10 cellular contexts compared by ENCODE assay signal in the genomic region with DNA sequence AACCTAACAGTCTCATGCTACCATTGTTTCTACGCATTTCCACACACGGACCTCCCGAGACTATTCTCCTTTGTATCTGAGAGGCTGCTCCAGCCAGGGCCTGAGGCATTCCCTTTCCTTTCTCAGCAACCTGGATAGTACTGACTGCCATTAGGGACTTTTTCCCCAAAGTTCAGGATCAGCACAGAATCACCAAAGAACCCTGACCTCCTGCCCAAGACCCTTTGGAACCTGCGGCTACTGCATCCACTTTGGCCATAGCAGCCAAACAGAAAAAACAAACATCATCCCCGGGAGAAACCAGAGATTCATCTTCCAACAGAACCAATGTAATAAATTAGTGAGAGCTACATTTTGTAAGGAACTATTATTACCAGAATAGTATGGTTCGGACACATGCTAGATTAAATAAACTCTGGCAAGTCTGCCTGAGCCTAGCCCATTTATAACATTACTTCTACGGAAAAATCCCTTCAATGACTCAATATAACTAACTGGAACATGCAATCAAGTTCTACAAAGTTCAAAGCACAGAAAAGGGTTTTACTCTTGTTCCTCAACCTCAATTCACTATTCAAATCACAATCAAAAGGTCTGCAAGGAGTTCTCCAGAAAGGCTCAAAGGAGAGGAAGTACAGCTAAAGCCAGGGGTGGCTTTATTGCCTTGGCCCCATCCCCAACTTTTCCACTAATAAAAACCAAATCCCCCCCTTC. TPM values are rescaled to one million over a fixed set of nuclear protein-coding genes. Genes with fewer than 3 reads are reported as not detected.
DNase-seq lines count a peak whose midpoint lies in the region; ATAC-seq and TF ChIP-seq lines count a peak whose summit lies in the region.
"Had no signal": no experiment of that assay in that cellular context is flagged by ENCODE, and none has a peak within 500 bp of the region (broad histone marks: within the 10 kb centered on the region; RNA-seq: fewer than 3 reads in every experiment).

No MANE protein-coding gene starts in this region.

- H4K20me1 ChIP-seq in OCI-LY7 (ENCODE audit: insufficient read depth, low read length) = no peaks in the 10 kb centered on the region

- no peaks in the 10 kb centered on the region for H3K36me3 ChIP-seq in CD4-positive, alpha-beta memory T cell (ENCODE audit: insufficient read depth, low read length)
- H3K36me3 ChIP-seq in OCI-LY7 (ENCODE audit: insufficient read depth, low read length) = peaks cover 15% of the 10 kb centered on the region
- H3K36me3 ChIP-seq in esophagus squamous epithelium = no peaks in the 10 kb centered on the region

- peak overlapping the region; percentile 81 for H3K4me2 ChIP-seq in OCI-LY7 (ENCODE audit: low read length)

- H3K4me3 Mint-ChIP-seq in CD4-positive, alpha-beta memory T cell = peak overlapping the region; percentile 72 to 89 (median 86)

- intact Hi-C loops in CD4-positive, alpha-beta memory T cell (cut with micrococcal nuclease) = loop anchor here (1.0 to 5.0 kb wide), 7 partner anchors 8 to 631 kb away; a partner anchor contains a TSS
- intact Hi-C loops in OCI-LY7 (cut with micrococcal nuclease; ENCODE audit: unreplicated experiment) (loop anchor here (1.0 kb wide), 1 partner anchor 44 kb away; no protein-coding TSS in a partner anchor), esophagus squamous epithelium (cut with DNase I) (no loop called here), sciatic nerve (cut with DNase I) (no loop called here)

- POLR2A ChIA-PET in CD4-positive, alpha-beta memory T cell (lab: Charles Lee; ENCODE audit: partially characterized antibody) = interaction anchor here (0.6 to 34.6 kb wide), 10 partner anchors 3 to 635 kb away, joined by 3 to 1352 read pairs (median 12); a partner anchor contains a TSS
- POLR2A ChIA-PET in OCI-LY7 (lab: Charles Lee) = interaction anchor here (0.6 to 10.1 kb wide), 10 partner anchors 9 to 488 kb away, joined by 3 to 158 read pairs (median 3); no protein-coding TSS in a partner anchor

- peak; percentile 32 for ATAC-seq in sciatic nerve

- peaks cover 63 to 95% (median 80%) of the 10 kb centered on the region in 4 donors for H3K4me1 Mint-ChIP-seq in CD4-positive, alpha-beta memory T cell

- DNase-seq in CD4-positive, alpha-beta memory T cell = peak in 1 of 5 donors; percentile 18
- DNase-seq in OCI-LY7 (ENCODE audit: low spot score) (peak; percentile 34), esophagus squamous epithelium (lab: John Stamatoyannopoulos, UW) (no peak), sciatic nerve (ENCODE audit: low spot score) (no peak), NCI-H2029 treated with DMSO at 0.1 percent for 48 hours (lab: John Stamatoyannopoulos, UW) (no peak), germinal center (ENCODE audit: low spot score) (no peak), KG1 (lab: John Stamatoyannopoulos, UW) (no peak), NCI-H1694 (lab: John Stamatoyannopoulos, UW) (no peak)
- DNase-seq: EL, NCI-H1436 had no signal

- H2AFZ ChIP-seq in OCI-LY7 (ENCODE audit: low read length) = peak overlapping the region; percentile 44; the same call in 1 of the 2 replicates

- BruUV-seq in OCI-LY7 (replicated peaks; lab: Mats Ljungman, UMichigan) = no TSS peak

- H3K27me3 Mint-ChIP-seq in CD4-positive, alpha-beta memory T cell = no peaks in the 10 kb centered on the region

- no peaks in the 10 kb centered on the region for H3K9me3 ChIP-seq in CD4-positive, alpha-beta memory T cell (ENCODE audit: control insufficient read depth in 1 of 2, low read length in 2 of 2)
- H3K9me3 ChIP-seq in OCI-LY7 (ENCODE audit: low read length) (no peaks in the 10 kb centered on the region), esophagus squamous epithelium (no peaks in the 10 kb centered on the region)

- H3K4me1 ChIP-seq in CD4-positive, alpha-beta memory T cell (ENCODE audit: insufficient read depth, low read length) = peaks cover 95% of the 10 kb centered on the region
- peaks cover 75% of the 10 kb centered on the region for H3K4me1 ChIP-seq in OCI-LY7 (ENCODE audit: insufficient read depth, low read length, poor library complexity, severe bottlenecking)
- peaks cover 8 to 51% (median 29%) of the 10 kb centered on the region in 3 donors for H3K4me1 ChIP-seq in esophagus squamous epithelium

- peaks cover 0 to 4% (median 0%) of the 10 kb centered on the region in 8 donors for H3K9me3 Mint-ChIP-seq in CD4-positive, alpha-beta memory T cell

- H3K27ac ChIP-seq in CD4-positive, alpha-beta memory T cell (ENCODE audit: low read depth, low read length) = peak overlapping the region; percentile 79
- H3K27ac ChIP-seq in OCI-LY7 (ENCODE audit: low read depth, low read length, poor library complexity, severe bottlenecking) (peak overlapping the region; percentile 93), esophagus squamous epithelium (peak overlapping the region; percentile 28 to 73 (median 64))

- no peak for TF ChIP-seq CTCF in OCI-LY7 (conservative IDR thresholded peaks at IDR 0.05; ENCODE audit: low read length)
- TF ChIP-seq CTCF in esophagus squamous epithelium (IDR thresholded peaks at IDR 0.05) = no peak

- H3K9me2 ChIP-seq in OCI-LY7 (ENCODE audit: insufficient read depth, low read length) = no peaks in the 10 kb centered on the region

- peak overlapping the region; percentile 88 to 99 (median 98) for H3K27ac Mint-ChIP-seq in CD4-positive, alpha-beta memory T cell

- peaks cover 37% of the 10 kb centered on the region; the same call in 1 of the 2 replicates for H3K79me2 ChIP-seq in OCI-LY7 (ENCODE audit: insufficient read depth, low read depth, low read length)

- no peak for TF ChIP-seq POLR2A in esophagus squamous epithelium (IDR thresholded peaks at IDR 0.05)

- 61% methylated on average over 7 of the region's 7 CpGs for WGBS in esophagus squamous epithelium, 2 donors

- peaks cover 20 to 36% of the 10 kb centered on the region in 2 donors for H3K36me3 Mint-ChIP-seq in CD4-positive, alpha-beta memory T cell

- no peaks in the 10 kb centered on the region for H3K27me3 ChIP-seq in CD4-positive, alpha-beta memory T cell (ENCODE audit: insufficient read depth, low read length)
- no peaks in the 10 kb centered on the region for H3K27me3 ChIP-seq in esophagus squamous epithelium

- H3K4me3 ChIP-seq in CD4-positive, alpha-beta memory T cell (ENCODE audit: low read length in 2 of 2) = peak overlapping the region; percentile 1 to 38
- H3K4me3 ChIP-seq in OCI-LY7 (ENCODE audit: low read depth, low read length, poor library complexity, severe bottlenecking) (peak overlapping the region; percentile 62), esophagus squamous epithelium (no peak overlapping the region)

- CTCF ChIA-PET in CD4-positive, alpha-beta memory T cell (lab: Charles Lee; ENCODE audit: partially characterized antibody) = interaction anchor here (0.9 to 18.4 kb wide), 12 partner anchors 8 to 101 kb away, joined by 3 to 304 read pairs (median 6); no protein-coding TSS in a partner anchor
- CTCF ChIA-PET in OCI-LY7 (lab: Charles Lee; ENCODE audit: unreplicated experiment) = interaction anchor here (1.0 to 1.4 kb wide), 3 partner anchors 18 to 24 kb away, joined by 3 read pairs; no protein-coding TSS in a partner anchor

RNA-seq across cellular contexts. Expression of a gene that starts 51.8 kb away (rescaled TPM):
- total RNA-seq in CD4-positive, alpha-beta memory T cell = 100 to 1,000 TPM in 1 of 2 experiments, 10 to 100 TPM in 1; 95.4 to 103 TPM
- 10 to 100 TPM; 53.6 to 96.5 TPM for polyA plus RNA-seq in CD4-positive, alpha-beta memory T cell
- 18.7 and 20.1 TPM in 2 replicates for total RNA-seq in OCI-LY7 (2014; rRNA removed; shearing (Covaris generic))
- total RNA-seq in OCI-LY7 (2022) (16.9 and 18.9 TPM in 2 replicates), esophagus squamous epithelium (10 to 100 TPM in 2 of 4 donors, 1 to 10 TPM in 2; 7.2 to 17.9 (median 12.6) TPM), sciatic nerve (40.3 TPM)

Comparison
In these comparisons a context has a peak if more than half of its experiments do, and no peak if none do; other contexts are left out.
1. H3K4me3 ChIP-seq: peak in CD4-positive, alpha-beta memory T cell (2 of 2) and OCI-LY7 (single experiment); none in esophagus squamous epithelium (0 of 4).
2. intact Hi-C loops: an anchor here in CD4-positive, alpha-beta memory T cell (1.0 to 5.0 kb wide) and OCI-LY7 (1.0 kb wide); none called in esophagus squamous epithelium and sciatic nerve.
3. Peak in every context shown above with its lines, with median percentiles within 50 percentile points of each other: H3K27ac ChIP-seq.